9 cellular contexts compared by ENCODE assay signal in genomic region chr17:76480676-76481075, GRCh38. TPM values are rescaled to one million over a fixed set of nuclear protein-coding genes. Genes with fewer than 3 reads are reported as not detected.
DNase-seq lines count a peak whose midpoint lies in the region; ATAC-seq and TF ChIP-seq lines count a peak whose summit lies in the region.
"Had no signal": no experiment of that assay in that cellular context is flagged by ENCODE, and none has a peak within 500 bp of the region (broad histone marks: within the 10 kb centered on the region; RNA-seq: fewer than 3 reads in every experiment).

No MANE protein-coding gene starts in this region.

- H2AFZ ChIP-seq in neural progenitor cell (replicated peaks): no peak overlapping the region

- peaks cover 3% of the 10 kb centered on the region for H3F3A ChIP-seq in neural progenitor cell (ENCODE audit: low read depth)

- H3K4me3 ChIP-seq in neural progenitor cell: no peak overlapping the region
- H3K4me3 ChIP-seq: ascending aorta had no signal

- no peak for TF ChIP-seq CTCF in neural progenitor cell (IDR thresholded peaks at IDR 0.05)

- H3K9ac ChIP-seq in neural progenitor cell: no peak overlapping the region

- no peaks in the 10 kb centered on the region for H3K27me3 ChIP-seq in neural progenitor cell
- H3K27me3 ChIP-seq: ascending aorta had no signal

- peak; percentile 45 for DNase-seq in neural progenitor cell (ENCODE audit: low spot score)
- no peak for DNase-seq in NCI-H187 treated with DMSO at 0.1 percent for 48 hours (lab: John Stamatoyannopoulos, UW)
- no peak for DNase-seq in activated T-cell treated with anti-CD3 and anti-CD28 coated beads for 4 hours
- DNase-seq in kidney glomerular epithelial cell (lab: John Stamatoyannopoulos, UW): no peak
- DNase-seq in NCI-H510A (lab: John Stamatoyannopoulos, UW): no peak

- ATAC-seq in GM18868 (IDR thresholded peaks at IDR 0.05; ENCODE audit: unreplicated experiment) (peak; percentile 7), HG03439 (IDR thresholded peaks at IDR 0.05; ENCODE audit: unreplicated experiment) (peak; percentile 2)

- H3K36me3 Mint-ChIP-seq in activated naive CD8-positive, alpha-beta T cell: peaks cover 4% of the 10 kb centered on the region
- no peaks in the 10 kb centered on the region for H3K36me3 Mint-ChIP-seq in neural progenitor cell

- H3K4me1 Mint-ChIP-seq in activated naive CD8-positive, alpha-beta T cell (ENCODE audit: low read depth): peaks cover 12% of the 10 kb centered on the region
- peaks cover 19% of the 10 kb centered on the region for H3K4me1 Mint-ChIP-seq in neural progenitor cell

- no peak overlapping the region for H3K27ac ChIP-seq in neural progenitor cell

- H3K79me2 ChIP-seq in neural progenitor cell (ENCODE audit: low read depth): no peaks in the 10 kb centered on the region

- no peak overlapping the region for H3K4me3 Mint-ChIP-seq in activated naive CD8-positive, alpha-beta T cell
- peak overlapping the region; percentile 72 for H3K4me3 Mint-ChIP-seq in neural progenitor cell

- H3K4me1 ChIP-seq in neural progenitor cell: no peaks in the 10 kb centered on the region
- H3K4me1 ChIP-seq: ascending aorta had no signal

- no peaks in the 10 kb centered on the region for H4K20me1 ChIP-seq in neural progenitor cell (ENCODE audit: low read depth)

- H3K27ac Mint-ChIP-seq in activated naive CD8-positive, alpha-beta T cell: peak overlapping the region; percentile 5
- peak overlapping the region; percentile 99 for H3K27ac Mint-ChIP-seq in neural progenitor cell

- no peaks in the 10 kb centered on the region for H3K36me3 ChIP-seq in neural progenitor cell

- no peaks in the 10 kb centered on the region for H3K9me3 ChIP-seq in neural progenitor cell (ENCODE audit: low read depth)
- H3K9me3 ChIP-seq: ascending aorta had no signal

- no peaks in the 10 kb centered on the region for H3K27me3 Mint-ChIP-seq in activated naive CD8-positive, alpha-beta T cell
- peaks cover 11% of the 10 kb centered on the region for H3K27me3 Mint-ChIP-seq in neural progenitor cell (ENCODE audit: insufficient read depth, low read depth)

- no peak overlapping the region for H3K4me2 ChIP-seq in neural progenitor cell

- no peaks in the 10 kb centered on the region for H3K9me3 Mint-ChIP-seq in activated naive CD8-positive, alpha-beta T cell (ENCODE audit: low read depth)
- no peaks in the 10 kb centered on the region for H3K9me3 Mint-ChIP-seq in neural progenitor cell

RNA-seq across cellular contexts. Expression of gene AANAT, which starts 13.3 kb away (rescaled TPM):
- not detected in 2 replicates for total RNA-seq in neural progenitor cell (ENCODE audit: low replicate concordance)
- total RNA-seq: ascending aorta had no signal

RNA-seq across cellular contexts. Expression of gene RHBDF2, which starts 20.5 kb away (rescaled TPM):
- 0.79 and 5.0 TPM in 2 replicates for total RNA-seq in neural progenitor cell (ENCODE audit: low replicate concordance)

RNA-seq across cellular contexts. Expression of gene UBE2O, which starts 27.7 kb away (rescaled TPM):
- total RNA-seq in neural progenitor cell (ENCODE audit: low replicate concordance): 20.6 and 46.6 TPM in 2 replicates

RNA-seq across cellular contexts. Expression of gene CYGB, which starts 56.8 kb away (rescaled TPM):
- 1.1 TPM in 1 of 2 replicates, not detected in the other for total RNA-seq in neural progenitor cell (ENCODE audit: low replicate concordance)

RNA-seq across cellular contexts. Expression of gene PRCD, which starts 59.2 kb away (rescaled TPM):
- 0.09 TPM in 1 of 2 replicates, not detected in the other for total RNA-seq in neural progenitor cell (ENCODE audit: low replicate concordance)
